Comparison of ENCODE assay signal across 14 cellular contexts in genomic region chr4:184408711-184409081, GRCh38.
DNase-seq lines count a peak whose midpoint lies in the region; ATAC-seq and TF ChIP-seq lines count a peak whose summit lies in the region.
"Had no signal": no experiment of that assay in that cellular context is flagged by ENCODE, and none has a peak within 500 bp of the region (broad histone marks: within the 10 kb centered on the region; RNA-seq: fewer than 3 reads in every experiment).

No MANE protein-coding gene starts in this region.

- intact Hi-C loops in prostate gland (cut with DNase I) (no loop called here), upper lobe of right lung (cut with DNase I) (no loop called here)

- H3K4me2 ChIP-seq in OCI-LY1 (ENCODE audit: low read length): peak overlapping the region; percentile 4; the same call in 1 of the 2 replicates
- H3K4me2 ChIP-seq: A549, hepatocyte had no signal

- H3K27me3 ChIP-seq in OCI-LY1 (ENCODE audit: insufficient read depth, low read length) (no peaks in the 10 kb centered on the region), prostate gland (replicated peaks; ENCODE audit: insufficient read depth) (no peaks in the 10 kb centered on the region), upper lobe of right lung (no peaks in the 10 kb centered on the region)
- H3K27me3 ChIP-seq: hepatocyte had no signal

- H3K9me3 ChIP-seq in OCI-LY1 (ENCODE audit: low read length) (no peaks in the 10 kb centered on the region), prostate gland (no peaks in the 10 kb centered on the region), upper lobe of right lung (no peaks in the 10 kb centered on the region)
- H3K9me3 ChIP-seq: A549, thoracic aorta had no signal

- no peaks in the 10 kb centered on the region for H3K9me3 Mint-ChIP-seq in activated CD4-positive, alpha-beta T cell treated with anti-CD3 and anti-CD28 coated beads, Interleukin-2, amount 10 ng/mL, durations not matched to agents 7 days and 5 days
- H3K9me3 Mint-ChIP-seq in chondrocyte (ENCODE audit: low read depth): no peaks in the 10 kb centered on the region
- H3K9me3 Mint-ChIP-seq: memory B cell had no signal

- peaks cover 34% of the 10 kb centered on the region; the same call in 1 of the 2 replicates for H3K36me3 ChIP-seq in OCI-LY1 (ENCODE audit: insufficient read depth, low read length)
- no peaks in the 10 kb centered on the region for H3K36me3 ChIP-seq in prostate gland
- peaks cover 63% of the 10 kb centered on the region for H3K36me3 ChIP-seq in upper lobe of right lung

- no peak for ATAC-seq in upper lobe of right lung
- ATAC-seq: A549 had no signal

- CTCF ChIA-PET in activated CD4-positive, alpha-beta T cell treated with anti-CD3 and anti-CD28 coated beads, Interleukin-2, amount 10 ng/mL, durations not matched to agents 7 days and 5 days (lab: Charles Lee): interaction anchor here (0.9 to 1.2 kb wide), 6 partner anchors 8 to 194 kb away, joined by 3 to 7 read pairs (median 3); no protein-coding TSS in a partner anchor

- H3K36me3 Mint-ChIP-seq in activated CD4-positive, alpha-beta T cell treated with anti-CD3 and anti-CD28 coated beads, Interleukin-2, amount 10 ng/mL, durations not matched to agents 7 days and 5 days (ENCODE audit: low read depth): peaks cover 73% of the 10 kb centered on the region
- peaks cover 20% of the 10 kb centered on the region for H3K36me3 Mint-ChIP-seq in chondrocyte (ENCODE audit: low read depth)

- H3K27ac Mint-ChIP-seq in activated CD4-positive, alpha-beta T cell treated with anti-CD3 and anti-CD28 coated beads, Interleukin-2, amount 10 ng/mL, durations not matched to agents 7 days and 5 days: no peak overlapping the region
- peak overlapping the region; percentile 92 for H3K27ac Mint-ChIP-seq in chondrocyte (ENCODE audit: unreplicated experiment)
- H3K27ac Mint-ChIP-seq: memory B cell had no signal

- H3K4me1 Mint-ChIP-seq in activated CD4-positive, alpha-beta T cell treated with anti-CD3 and anti-CD28 coated beads, Interleukin-2, amount 10 ng/mL, durations not matched to agents 7 days and 5 days: peaks cover 61% of the 10 kb centered on the region
- H3K4me1 Mint-ChIP-seq in chondrocyte (ENCODE audit: low read depth): peaks cover 34% of the 10 kb centered on the region

- peak overlapping the region; percentile 35; the same call in 1 of the 2 replicates for H3K9ac ChIP-seq in OCI-LY1 (ENCODE audit: low read length)

- H3K27ac ChIP-seq in OCI-LY1 (ENCODE audit: low read depth, low read length, poor library complexity, severe bottlenecking) (peak overlapping the region; percentile 88), prostate gland (peak overlapping the region; percentile 88 to 91), upper lobe of right lung (no peak overlapping the region), substantia nigra (ENCODE audit: low read depth, low read length, poor library complexity, severe bottlenecking) (no peak overlapping the region)
- H3K27ac ChIP-seq: A549, hepatocyte had no signal

- no peaks in the 10 kb centered on the region for H4K20me1 ChIP-seq in OCI-LY1 (ENCODE audit: insufficient read depth, low read length)

- no peaks in the 10 kb centered on the region for H3K79me2 ChIP-seq in OCI-LY1 (ENCODE audit: insufficient read depth, low read length)
- H3K79me2 ChIP-seq: hepatocyte had no signal

- no peak overlapping the region for H2AFZ ChIP-seq in OCI-LY1 (ENCODE audit: low read length)
- H2AFZ ChIP-seq: hepatocyte had no signal

- TF ChIP-seq CTCF in OCI-LY1 (IDR thresholded peaks at IDR 0.05; ENCODE audit: low read length): no peak
- no peak for TF ChIP-seq CTCF in chondrocyte (IDR thresholded peaks at IDR 0.05)
- TF ChIP-seq CTCF in prostate gland (IDR thresholded peaks at IDR 0.05): no peak
- no peak for TF ChIP-seq CTCF in upper lobe of right lung (IDR thresholded peaks at IDR 0.05)

- no peaks in the 10 kb centered on the region for H3K9me2 ChIP-seq in OCI-LY1 (ENCODE audit: low read depth, low read length)

- TF ChIP-seq POLR2A in prostate gland (IDR thresholded peaks at IDR 0.05): no peak

- peak overlapping the region; percentile 40 for H3K4me3 Mint-ChIP-seq in activated CD4-positive, alpha-beta T cell treated with anti-CD3 and anti-CD28 coated beads, Interleukin-2, amount 10 ng/mL, durations not matched to agents 7 days and 5 days
- no peak overlapping the region for H3K4me3 Mint-ChIP-seq in chondrocyte (ENCODE audit: unreplicated experiment)
- H3K4me3 Mint-ChIP-seq: memory B cell had no signal

- H3K4me1 ChIP-seq in OCI-LY1 (ENCODE audit: insufficient read depth, low read length, severe bottlenecking) (peaks cover 49% of the 10 kb centered on the region), prostate gland (replicated peaks) (peaks cover 17% of the 10 kb centered on the region), upper lobe of right lung (peaks cover 32% of the 10 kb centered on the region)
- H3K4me1 ChIP-seq: A549 had no signal

- H3F3A ChIP-seq in OCI-LY1 (ENCODE audit: insufficient read depth, low read length): no peaks in the 10 kb centered on the region

- no peaks in the 10 kb centered on the region for H3K27me3 Mint-ChIP-seq in activated CD4-positive, alpha-beta T cell treated with anti-CD3 and anti-CD28 coated beads, Interleukin-2, amount 10 ng/mL, durations not matched to agents 7 days and 5 days
- H3K27me3 Mint-ChIP-seq in chondrocyte (ENCODE audit: low read depth): no peaks in the 10 kb centered on the region
- H3K27me3 Mint-ChIP-seq: memory B cell had no signal

- DNase-seq in activated CD4-positive, alpha-beta T cell treated with anti-CD3 and anti-CD28 coated beads, Interleukin-2, amount 10 ng/mL, durations not matched to agents 7 days and 5 days: no peak
- DNase-seq in activated CD4-positive, alpha-beta T cell treated with anti-CD3 and anti-CD28 coated beads for 4 hours: no peak
- no peak for DNase-seq in chondrocyte (ENCODE audit: low spot score)
- no peak for DNase-seq in prostate gland (ENCODE audit: low spot score)
- no peak for DNase-seq in upper lobe of right lung
- DNase-seq in stimulated activated CD4-positive, alpha-beta T cell treated with anti-CD3 and anti-CD28 coated beads, Interleukin-12 subunit alpha, Interleukin-12 subunit beta, amount 100 ng/mL, for 4 hours: no peak
- no peak for DNase-seq in substantia nigra (lab: John Stamatoyannopoulos, UW)
- DNase-seq: activated CD8-positive, alpha-beta memory T cell treated with anti-CD3 and anti-CD28 coated beads, Interleukin-2, amount 50 U/mL, for 4 hours; NCI-H2227 treated with DMSO at 0.1 percent for 48 hours had no signal

- POLR2A ChIA-PET in activated CD4-positive, alpha-beta T cell treated with anti-CD3 and anti-CD28 coated beads, Interleukin-2, amount 10 ng/mL, durations not matched to agents 7 days and 5 days (lab: Charles Lee): no interaction called here

- H3K4me3 ChIP-seq in OCI-LY1 (ENCODE audit: low read depth, low read length, poor library complexity, severe bottlenecking): no peak overlapping the region
- no peak overlapping the region for H3K4me3 ChIP-seq in prostate gland
- H3K4me3 ChIP-seq in upper lobe of right lung: no peak overlapping the region
- H3K4me3 ChIP-seq: A549, hepatocyte, thoracic aorta had no signal

- WGBS in prostate gland: 47% methylated on average over 3 of the region's 3 CpGs

Comparison
In these comparisons a context has a peak if more than half of its experiments do, and no peak if none do; other contexts are left out.
1. H3K27ac ChIP-seq: peak in OCI-LY1 (single experiment) and prostate gland (2 of 2); none in upper lobe of right lung (single experiment) and substantia nigra (single experiment).